10 cellular contexts compared by ENCODE assay signal in genomic region chr18:72700961-72701710, GRCh38.
DNase-seq lines count a peak whose midpoint lies in the region; ATAC-seq, FAIRE-seq and TF ChIP-seq lines count a peak whose summit lies in the region.
"Had no signal": no experiment of that assay in that cellular context is flagged by ENCODE, and none has a peak within 500 bp of the region (broad histone marks: within the 10 kb centered on the region; RNA-seq: fewer than 3 reads in every experiment).

No MANE protein-coding gene starts in this region.

- DNase-seq in GM10266 (ENCODE audit: extremely low spot score) (no peak), NCI-H1105 (lab: John Stamatoyannopoulos, UW) (peak; percentile 18), K562 (ENCODE audit: extremely low read depth in 1 of 4, low spot score in 3 of 4) (peak in 1 of 4 experiments; percentile 0), nephron progenitor cell (no peak), SK-N-DZ (ENCODE audit: low spot score) (no peak), uterus (no peak)
- no peak for DNase-seq in activated CD4-positive, alpha-beta T cell treated with anti-CD3 and anti-CD28 coated beads for 4 hours

- no peak overlapping the region for H3K4me3 Mint-ChIP-seq in nephron progenitor cell
- H3K4me3 Mint-ChIP-seq: central memory CD8-positive, alpha-beta T cell had no signal

- TF ChIP-seq EP300 in K562 (IDR thresholded peaks at IDR 0.05; ENCODE audit: low read length) = no peak

- no peaks in the 10 kb centered on the region for H4K20me1 ChIP-seq in K562 (replicated peaks; ENCODE audit: control insufficient read depth, insufficient read depth, low read length)

- H3K27ac Mint-ChIP-seq in nephron progenitor cell = no peak overlapping the region

- H3K79me2 ChIP-seq in K562 (ENCODE audit: control insufficient read depth, insufficient read depth, low read length) = no peaks in the 10 kb centered on the region

- H3K27ac ChIP-seq in K562 (ENCODE audit: extremely low read depth, low read depth, low read length) (no peak overlapping the region), uterus (no peak overlapping the region)
- H3K27ac ChIP-seq: skin epidermis had no signal

- no peak overlapping the region for H2AFZ ChIP-seq in K562 (ENCODE audit: low read depth, low read length)

- no peaks in the 10 kb centered on the region for H3K4me1 ChIP-seq in K562 (replicated peaks in 1 of 2; ENCODE audit: control insufficient read depth in 2 of 2, insufficient read depth in 2 of 2, low read length in 2 of 2)
- no peaks in the 10 kb centered on the region for H3K4me1 ChIP-seq in uterus

- H3K36me3 ChIP-seq in K562 (ENCODE audit: control insufficient read depth, insufficient read depth, low read length) (no peaks in the 10 kb centered on the region), uterus (no peaks in the 10 kb centered on the region)

- POLR2A ChIA-PET in K562 (lab: Yijun Ruan, JAX) = no interaction called here

- TF ChIP-seq CTCF in GM10266 (IDR thresholded peaks at IDR 0.05; ENCODE audit: control insufficient read depth, insufficient read depth, low read depth, missing control alignments) (peak; percentile 35), K562 (IDR thresholded peaks at IDR 0.05 in 2 of 3, conservative IDR thresholded peaks at IDR 0.05 in 1 of 3; ENCODE audit: insufficient read depth in 2 of 3, low read depth in 1 of 3, low read length in 3 of 3) (peak in 1 of 3 experiments; percentile 7; a peak in 1 of 6 replicates), nephron progenitor cell (IDR thresholded peaks at IDR 0.05) (peak; percentile 47), uterus (IDR thresholded peaks at IDR 0.05) (no peak)

- BruUV-seq in K562 (replicated peaks; lab: Mats Ljungman, UMichigan) = no TSS peak

- WGBS in K562 (ENCODE audit: insufficient coverage, low coverage, missing lambda C conversion rate) = no CpG with 5 or more reads among the region's 1 CpG

- H3K27me3 Mint-ChIP-seq in nephron progenitor cell (ENCODE audit: low read depth, poor library complexity) = peaks cover 8% of the 10 kb centered on the region
- H3K27me3 Mint-ChIP-seq: central memory CD8-positive, alpha-beta T cell had no signal

- H3K27me3 ChIP-seq in K562 (ENCODE audit: control insufficient read depth in 2 of 2, insufficient read depth in 2 of 2, low read length in 2 of 2) = no peaks in the 10 kb centered on the region
- no peaks in the 10 kb centered on the region for H3K27me3 ChIP-seq in uterus

- H3K4me1 Mint-ChIP-seq in nephron progenitor cell = peaks cover 19% of the 10 kb centered on the region
- H3K4me1 Mint-ChIP-seq: central memory CD8-positive, alpha-beta T cell had no signal

- H3K4me2 ChIP-seq in K562 (ENCODE audit: insufficient read depth, low read length) = no peak overlapping the region

- TF ChIP-seq RAD21 in K562 (CRISPR knock-in tag; conservative IDR thresholded peaks at IDR 0.05 in 1 of 2, IDR thresholded peaks at IDR 0.05 in 1 of 2) = peak; percentile 30 to 36

- no peaks in the 10 kb centered on the region for H3K9me3 Mint-ChIP-seq in nephron progenitor cell

- no peak overlapping the region for H3K4me3 ChIP-seq in K562
- H3K4me3 ChIP-seq in uterus = no peak overlapping the region
- H3K4me3 ChIP-seq: skin epidermis had no signal

- ATAC-seq in K562 (no peak), HG02642 (IDR thresholded peaks at IDR 0.05; ENCODE audit: poor library complexity, unreplicated experiment) (no peak)

- TF ChIP-seq POLR2A in K562 (conservative IDR thresholded peaks at IDR 0.05) (no peak), uterus (IDR thresholded peaks at IDR 0.05) (no peak)

- no peak for FAIRE-seq in K562 (lab: Jason Lieb, UNC)

- CTCF ChIA-PET in K562 (lab: Yijun Ruan, JAX; ENCODE audit: low intra/inter-chr PET ratio) = no interaction called here

- H3K9me3 ChIP-seq in K562 (replicated peaks; ENCODE audit: control insufficient read depth, insufficient read depth, low read depth, low read length) (no peaks in the 10 kb centered on the region), uterus (no peaks in the 10 kb centered on the region)

- no peak overlapping the region for H3K9ac ChIP-seq in K562 (ENCODE audit: insufficient read depth in 1 of 2, low read depth in 2 of 2, low read length in 2 of 2)

- H3K9me1 ChIP-seq in K562 (ENCODE audit: control insufficient read depth, insufficient read depth, low read length) = no peaks in the 10 kb centered on the region

- H3K36me3 Mint-ChIP-seq in nephron progenitor cell (ENCODE audit: low read depth) = no peaks in the 10 kb centered on the region

- in situ Hi-C loops in K562 (cut with MboI) = no loop called here

- intact Hi-C loops in K562 (cut with micrococcal nuclease) = no loop called here
- intact Hi-C loops in uterus (cut with DNase I; ENCODE audit: low total_unique reads) = no loop called here

TF ChIP-seq in K562, 482 proteins besides CTCF, POLR2A, EP300 and RAD21:
- no peak for TF ChIP-seq ESRRB (CRISPR knock-in tag; IDR thresholded peaks at IDR 0.05; ENCODE audit: borderline replicate concordance)
- no peak for TF ChIP-seq PTTG1 (tag; IDR thresholded peaks at IDR 0.05; ENCODE audit: low read depth)
- TF ChIP-seq CEBPB (tag; IDR thresholded peaks at IDR 0.05) = peak; percentile 28; the same call in 1 of the 2 replicates

Comparison
In these comparisons a context has a peak if more than half of its experiments do, and no peak if none do; other contexts are left out.
1. CTCF ChIP-seq: peak in GM10266 (single experiment) and nephron progenitor cell (single experiment); none in uterus (0 of 4).